Comparison of ENCODE assay signal across 10 cellular contexts in genomic region chr1:221694109-221694508, GRCh38.
"Had no signal": no experiment of that assay in that cellular context is flagged by ENCODE, and none has a peak within 500 bp of the region (broad histone marks: within the 10 kb centered on the region; RNA-seq: fewer than 3 reads in every experiment).

No MANE protein-coding gene starts in this region.

- H3K9ac ChIP-seq: GM23248 had no signal

- H2AFZ ChIP-seq: GM23248 had no signal

- H3K27ac Mint-ChIP-seq: H9, HFFc6 had no signal

- H3K4me3 ChIP-seq: GM23248, HAP-1 had no signal

- DNase-seq: GM23248, GOT3, H7, H9, HCEC 1CT, HFFc6 had no signal

- H3K4me1 ChIP-seq: HAP-1 had no signal

- H3K27ac ChIP-seq: GM23248 had no signal

- H3K4me3 Mint-ChIP-seq: H9, HFFc6 had no signal

- H3K36me3 ChIP-seq: HAP-1 had no signal

- ATAC-seq: HCT116 had no signal

- H3K9me3 ChIP-seq: HAP-1 had no signal

- FAIRE-seq: H1, H54 had no signal
